In genomic region chr2:43604674-43605073, GRCh38 we compare ENCODE assay signal across 14 cellular contexts.
"Had no signal": no experiment of that assay in that cellular context is flagged by ENCODE, and none has a peak within 500 bp of the region (broad histone marks: within the 10 kb centered on the region; RNA-seq: fewer than 3 reads in every experiment).

No MANE protein-coding gene starts in this region.

- H3K36me3 ChIP-seq: esophagus muscularis mucosa, gastrocnemius medialis, heart right ventricle, neutrophil, right lobe of liver, stomach had no signal

- H3K4me1 Mint-ChIP-seq: stimulated activated memory B cell treated with anti-CD40 and anti-IgM and Interleukin-4, amounts not matched to agents 10 μg/mL and 1 μg/mL and 100 μg/mL, for 72 hours had no signal

- H3K27ac ChIP-seq: epithelial cell of prostate, esophagus muscularis mucosa, gastrocnemius medialis, heart right ventricle, neutrophil, psoas muscle, right lobe of liver, stomach had no signal

- H3K27me3 ChIP-seq: esophagus muscularis mucosa, gastrocnemius medialis, heart right ventricle, neutrophil, right lobe of liver, stomach had no signal

- H3K4me3 Mint-ChIP-seq: dendritic cell treated with granulocyte-macrophage colony-stimulating factor and Interleukin-4, amounts not matched to agents 40 ng/mL and 50 ng/mL, for 4 days; effector memory CD8-positive, alpha-beta T cell; nephron progenitor cell; stimulated activated memory B cell treated with anti-CD40 and anti-IgM and Interleukin-4, amounts not matched to agents 10 μg/mL and 1 μg/mL and 100 μg/mL, for 72 hours had no signal

- H3K9me3 ChIP-seq: esophagus muscularis mucosa, gastrocnemius medialis, heart right ventricle, neutrophil, psoas muscle, right lobe of liver, stomach had no signal

- H3K27ac Mint-ChIP-seq: dendritic cell treated with granulocyte-macrophage colony-stimulating factor and Interleukin-4, amounts not matched to agents 40 ng/mL and 50 ng/mL, for 4 days; effector memory CD8-positive, alpha-beta T cell; nephron progenitor cell; stimulated activated memory B cell treated with anti-CD40 and anti-IgM and Interleukin-4, amounts not matched to agents 10 μg/mL and 1 μg/mL and 100 μg/mL, for 72 hours had no signal

- ATAC-seq: gastrocnemius medialis; stimulated activated memory B cell treated with anti-CD40 and anti-IgM and Interleukin-4, amounts not matched to agents 10 μg/mL and 1 μg/mL and 100 μg/mL, for 72 hours had no signal

- DNase-seq: effector memory CD8-positive, alpha-beta T cell; gastrocnemius medialis; heart right ventricle; psoas muscle; retina; stomach had no signal

- H3K27me3 Mint-ChIP-seq: dendritic cell treated with granulocyte-macrophage colony-stimulating factor and Interleukin-4, amounts not matched to agents 40 ng/mL and 50 ng/mL, for 4 days; naive thymus-derived CD4-positive, alpha-beta T cell; stimulated activated memory B cell treated with anti-CD40 and anti-IgM and Interleukin-4, amounts not matched to agents 10 μg/mL and 1 μg/mL and 100 μg/mL, for 72 hours had no signal

- H3K9me3 Mint-ChIP-seq: dendritic cell treated with granulocyte-macrophage colony-stimulating factor and Interleukin-4, amounts not matched to agents 40 ng/mL and 50 ng/mL, for 4 days; effector memory CD8-positive, alpha-beta T cell; naive thymus-derived CD4-positive, alpha-beta T cell; nephron progenitor cell; stimulated activated memory B cell treated with anti-CD40 and anti-IgM and Interleukin-4, amounts not matched to agents 10 μg/mL and 1 μg/mL and 100 μg/mL, for 72 hours had no signal

- H3K4me1 ChIP-seq: gastrocnemius medialis, heart right ventricle, psoas muscle, right lobe of liver, stomach had no signal

- H3K36me3 Mint-ChIP-seq: naive thymus-derived CD4-positive, alpha-beta T cell; stimulated activated memory B cell treated with anti-CD40 and anti-IgM and Interleukin-4, amounts not matched to agents 10 μg/mL and 1 μg/mL and 100 μg/mL, for 72 hours had no signal

- H3K4me3 ChIP-seq: esophagus muscularis mucosa, gastrocnemius medialis, heart right ventricle, psoas muscle, right lobe of liver, stomach had no signal
